In the genomic region with DNA sequence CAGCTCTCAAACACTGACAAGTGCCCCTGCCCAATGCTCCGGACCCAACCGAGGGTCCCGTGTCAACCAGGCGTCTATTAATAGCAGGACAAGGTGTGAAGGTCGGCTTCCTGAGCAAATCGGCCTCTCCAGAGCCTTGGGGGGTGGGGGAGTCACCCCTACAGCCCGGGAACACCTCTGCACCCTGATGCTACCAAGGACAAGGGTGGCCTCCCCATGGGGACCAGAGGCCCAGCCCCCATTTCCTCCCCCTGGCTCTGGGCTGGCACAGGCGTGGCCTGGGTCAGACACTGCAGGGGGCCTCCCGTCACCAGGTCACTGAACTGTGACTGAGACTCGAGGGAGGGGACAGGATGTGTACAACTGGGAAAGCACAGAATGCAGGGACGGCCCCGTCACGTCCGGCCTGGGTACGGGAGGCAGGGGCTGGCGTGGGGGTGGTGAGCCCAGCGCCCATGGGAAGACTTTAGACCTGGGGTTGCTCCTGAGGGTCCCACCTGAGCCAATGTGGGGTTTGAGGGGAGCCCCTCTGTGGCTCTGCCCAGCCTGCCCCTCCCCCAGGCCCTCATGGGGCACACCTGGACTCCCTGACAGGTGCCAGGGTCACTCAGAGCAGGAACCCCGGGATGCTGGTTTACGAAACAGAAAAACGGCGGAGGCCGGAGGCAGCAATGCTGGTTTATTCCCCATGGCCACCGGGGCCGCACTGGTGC, we compare ENCODE assay signal across 1 cellular context.
A peak's percentile ranks its signal among the peaks of the same experiment; 100 is the strongest.
TF ChIP-seq lines count a peak whose summit lies in the region.

No MANE protein-coding gene starts in this region.

TF ChIP-seq in HepG2, 621 proteins besides CTCF, POLR2A, EP300 and RAD21 (continued from another document):
- TF ChIP-seq, protein P1, sequence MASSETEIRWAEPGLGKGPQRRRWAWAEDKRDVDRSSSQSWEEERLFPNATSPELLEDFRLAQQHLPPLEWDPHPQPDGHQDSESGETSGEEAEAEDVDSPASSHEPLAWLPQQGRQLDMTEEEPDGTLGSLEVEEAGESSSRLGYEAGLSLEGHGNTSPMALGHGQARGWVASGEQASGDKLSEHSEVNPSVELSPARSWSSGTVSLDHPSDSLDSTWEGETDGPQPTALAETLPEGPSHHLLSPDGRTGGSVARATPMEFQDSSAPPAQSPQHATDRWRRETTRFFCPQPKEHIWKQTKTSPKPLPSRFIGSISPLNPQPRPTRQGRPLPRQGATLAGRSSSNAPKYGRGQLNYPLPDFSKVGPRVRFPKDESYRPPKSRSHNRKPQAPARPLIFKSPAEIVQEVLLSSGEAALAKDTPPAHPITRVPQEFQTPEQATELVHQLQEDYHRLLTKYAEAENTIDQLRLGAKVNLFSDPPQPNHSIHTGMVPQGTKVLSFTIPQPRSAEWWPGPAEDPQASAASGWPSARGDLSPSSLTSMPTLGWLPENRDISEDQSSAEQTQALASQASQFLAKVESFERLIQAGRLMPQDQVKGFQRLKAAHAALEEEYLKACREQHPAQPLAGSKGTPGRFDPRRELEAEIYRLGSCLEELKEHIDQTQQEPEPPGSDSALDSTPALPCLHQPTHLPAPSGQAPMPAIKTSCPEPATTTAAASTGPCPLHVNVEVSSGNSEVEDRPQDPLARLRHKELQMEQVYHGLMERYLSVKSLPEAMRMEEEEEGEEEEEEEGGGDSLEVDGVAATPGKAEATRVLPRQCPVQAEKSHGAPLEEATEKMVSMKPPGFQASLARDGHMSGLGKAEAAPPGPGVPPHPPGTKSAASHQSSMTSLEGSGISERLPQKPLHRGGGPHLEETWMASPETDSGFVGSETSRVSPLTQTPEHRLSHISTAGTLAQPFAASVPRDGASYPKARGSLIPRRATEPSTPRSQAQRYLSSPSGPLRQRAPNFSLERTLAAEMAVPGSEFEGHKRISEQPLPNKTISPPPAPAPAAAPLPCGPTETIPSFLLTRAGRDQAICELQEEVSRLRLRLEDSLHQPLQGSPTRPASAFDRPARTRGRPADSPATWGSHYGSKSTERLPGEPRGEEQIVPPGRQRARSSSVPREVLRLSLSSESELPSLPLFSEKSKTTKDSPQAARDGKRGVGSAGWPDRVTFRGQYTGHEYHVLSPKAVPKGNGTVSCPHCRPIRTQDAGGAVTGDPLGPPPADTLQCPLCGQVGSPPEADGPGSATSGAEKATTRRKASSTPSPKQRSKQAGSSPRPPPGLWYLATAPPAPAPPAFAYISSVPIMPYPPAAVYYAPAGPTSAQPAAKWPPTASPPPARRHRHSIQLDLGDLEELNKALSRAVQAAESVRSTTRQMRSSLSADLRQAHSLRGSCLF (CRISPR knock-in tag; IDR thresholded peaks at IDR 0.05; ENCODE audit: borderline replicate concordance), result no peak
- TF ChIP-seq MLX (CRISPR knock-in tag; IDR thresholded peaks at IDR 0.05), result peak; percentile 79
- TF ChIP-seq, protein P2, sequence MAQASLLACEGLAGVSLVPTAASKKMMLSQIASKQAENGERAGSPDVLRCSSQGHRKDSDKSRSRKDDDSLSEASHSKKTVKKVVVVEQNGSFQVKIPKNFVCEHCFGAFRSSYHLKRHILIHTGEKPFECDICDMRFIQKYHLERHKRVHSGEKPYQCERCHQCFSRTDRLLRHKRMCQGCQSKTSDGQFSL (CRISPR knock-in tag; IDR thresholded peaks at IDR 0.05), result peak; percentile 10; the same call in 1 of the 2 replicates
- TF ChIP-seq NR1H2 (CRISPR knock-in tag; IDR thresholded peaks at IDR 0.05; ENCODE audit: borderline replicate concordance, low read depth), result no peak
- no peak; the same call in 1 of the 2 replicates for TF ChIP-seq RARG (CRISPR knock-in tag; IDR thresholded peaks at IDR 0.05; ENCODE audit: low read depth)
- TF ChIP-seq ZNF720 (CRISPR knock-in tag; IDR thresholded peaks at IDR 0.05), result peak; percentile 63; the same call in 1 of the 2 replicates
- TF ChIP-seq ZBTB25 (CRISPR knock-in tag; IDR thresholded peaks at IDR 0.05), result peak; percentile 90
- TF ChIP-seq NCOR1 (IDR thresholded peaks at IDR 0.05; ENCODE audit: borderline replicate concordance, low read length), result peak; percentile 50; the same call in 1 of the 2 replicates
- peak; percentile 42 for TF ChIP-seq ZNF607 (CRISPR knock-in tag; IDR thresholded peaks at IDR 0.05; ENCODE audit: borderline replicate concordance)
- peak; percentile 58; the same call in 1 of the 2 replicates for TF ChIP-seq SIN3B (IDR thresholded peaks at IDR 0.05; ENCODE audit: low read length)
- TF ChIP-seq ZNF841 (CRISPR knock-in tag; IDR thresholded peaks at IDR 0.05; ENCODE audit: borderline replicate concordance), result no peak
- TF ChIP-seq NFRKB (IDR thresholded peaks at IDR 0.05), result no peak
- TF ChIP-seq, protein P3, sequence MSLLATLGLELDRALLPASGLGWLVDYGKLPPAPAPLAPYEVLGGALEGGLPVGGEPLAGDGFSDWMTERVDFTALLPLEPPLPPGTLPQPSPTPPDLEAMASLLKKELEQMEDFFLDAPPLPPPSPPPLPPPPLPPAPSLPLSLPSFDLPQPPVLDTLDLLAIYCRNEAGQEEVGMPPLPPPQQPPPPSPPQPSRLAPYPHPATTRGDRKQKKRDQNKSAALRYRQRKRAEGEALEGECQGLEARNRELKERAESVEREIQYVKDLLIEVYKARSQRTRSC (CRISPR knock-in tag; IDR thresholded peaks at IDR 0.05; ENCODE audit: low read depth), result no peak
- TF ChIP-seq, protein P4, sequence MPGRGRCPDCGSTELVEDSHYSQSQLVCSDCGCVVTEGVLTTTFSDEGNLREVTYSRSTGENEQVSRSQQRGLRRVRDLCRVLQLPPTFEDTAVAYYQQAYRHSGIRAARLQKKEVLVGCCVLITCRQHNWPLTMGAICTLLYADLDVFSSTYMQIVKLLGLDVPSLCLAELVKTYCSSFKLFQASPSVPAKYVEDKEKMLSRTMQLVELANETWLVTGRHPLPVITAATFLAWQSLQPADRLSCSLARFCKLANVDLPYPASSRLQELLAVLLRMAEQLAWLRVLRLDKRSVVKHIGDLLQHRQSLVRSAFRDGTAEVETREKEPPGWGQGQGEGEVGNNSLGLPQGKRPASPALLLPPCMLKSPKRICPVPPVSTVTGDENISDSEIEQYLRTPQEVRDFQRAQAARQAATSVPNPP (CRISPR knock-in tag; IDR thresholded peaks at IDR 0.05), result peak; percentile 69; the same call in 1 of the 2 replicates
- TF ChIP-seq MED8 (CRISPR knock-in tag; IDR thresholded peaks at IDR 0.05; ENCODE audit: insufficient replicate concordance), result no peak
- no peak for TF ChIP-seq MIXL1 (CRISPR knock-in tag; IDR thresholded peaks at IDR 0.05)
- peak; percentile 77 for TF ChIP-seq ZKSCAN8 (CRISPR knock-in tag; IDR thresholded peaks at IDR 0.05; ENCODE audit: borderline replicate concordance)
- 0 out of 2 replicates have a peak, but pooled peaks have one; percentile 21 for TF ChIP-seq ZNF468 (CRISPR knock-in tag; IDR thresholded peaks at IDR 0.05)
- TF ChIP-seq KLF13 (CRISPR knock-in tag; IDR thresholded peaks at IDR 0.05), result peak; percentile 86; the same call in 1 of the 2 replicates
- no peak for TF ChIP-seq DBP (CRISPR knock-in tag; IDR thresholded peaks at IDR 0.05; ENCODE audit: not compliant biosample characterization)
- TF ChIP-seq, protein P5, sequence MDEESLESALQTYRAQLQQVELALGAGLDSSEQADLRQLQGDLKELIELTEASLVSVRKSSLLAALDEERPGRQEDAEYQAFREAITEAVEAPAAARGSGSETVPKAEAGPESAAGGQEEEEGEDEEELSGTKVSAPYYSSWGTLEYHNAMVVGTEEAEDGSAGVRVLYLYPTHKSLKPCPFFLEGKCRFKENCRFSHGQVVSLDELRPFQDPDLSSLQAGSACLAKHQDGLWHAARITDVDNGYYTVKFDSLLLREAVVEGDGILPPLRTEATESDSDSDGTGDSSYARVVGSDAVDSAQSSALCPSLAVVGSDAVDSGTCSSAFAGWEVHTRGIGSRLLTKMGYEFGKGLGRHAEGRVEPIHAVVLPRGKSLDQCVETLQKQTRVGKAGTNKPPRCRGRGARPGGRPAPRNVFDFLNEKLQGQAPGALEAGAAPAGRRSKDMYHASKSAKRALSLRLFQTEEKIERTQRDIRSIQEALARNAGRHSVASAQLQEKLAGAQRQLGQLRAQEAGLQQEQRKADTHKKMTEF (CRISPR knock-in tag; IDR thresholded peaks at IDR 0.05), result peak; percentile 94
- no peak for TF ChIP-seq YEATS4 (CRISPR knock-in tag; IDR thresholded peaks at IDR 0.05; ENCODE audit: borderline replicate concordance)
- TF ChIP-seq ARNT (IDR thresholded peaks at IDR 0.05), result no peak
- TF ChIP-seq ZNF652 (CRISPR knock-in tag; IDR thresholded peaks at IDR 0.05; ENCODE audit: borderline replicate concordance, low read depth), result no peak
- TF ChIP-seq HOXA3 (CRISPR knock-in tag; IDR thresholded peaks at IDR 0.05), result peak; percentile 82; the same call in 1 of the 2 replicates
- peak; percentile 68; the same call in 1 of the 2 replicates for TF ChIP-seq ZBTB2 (CRISPR knock-in tag; IDR thresholded peaks at IDR 0.05; ENCODE audit: low read depth)
- TF ChIP-seq, protein P6, sequence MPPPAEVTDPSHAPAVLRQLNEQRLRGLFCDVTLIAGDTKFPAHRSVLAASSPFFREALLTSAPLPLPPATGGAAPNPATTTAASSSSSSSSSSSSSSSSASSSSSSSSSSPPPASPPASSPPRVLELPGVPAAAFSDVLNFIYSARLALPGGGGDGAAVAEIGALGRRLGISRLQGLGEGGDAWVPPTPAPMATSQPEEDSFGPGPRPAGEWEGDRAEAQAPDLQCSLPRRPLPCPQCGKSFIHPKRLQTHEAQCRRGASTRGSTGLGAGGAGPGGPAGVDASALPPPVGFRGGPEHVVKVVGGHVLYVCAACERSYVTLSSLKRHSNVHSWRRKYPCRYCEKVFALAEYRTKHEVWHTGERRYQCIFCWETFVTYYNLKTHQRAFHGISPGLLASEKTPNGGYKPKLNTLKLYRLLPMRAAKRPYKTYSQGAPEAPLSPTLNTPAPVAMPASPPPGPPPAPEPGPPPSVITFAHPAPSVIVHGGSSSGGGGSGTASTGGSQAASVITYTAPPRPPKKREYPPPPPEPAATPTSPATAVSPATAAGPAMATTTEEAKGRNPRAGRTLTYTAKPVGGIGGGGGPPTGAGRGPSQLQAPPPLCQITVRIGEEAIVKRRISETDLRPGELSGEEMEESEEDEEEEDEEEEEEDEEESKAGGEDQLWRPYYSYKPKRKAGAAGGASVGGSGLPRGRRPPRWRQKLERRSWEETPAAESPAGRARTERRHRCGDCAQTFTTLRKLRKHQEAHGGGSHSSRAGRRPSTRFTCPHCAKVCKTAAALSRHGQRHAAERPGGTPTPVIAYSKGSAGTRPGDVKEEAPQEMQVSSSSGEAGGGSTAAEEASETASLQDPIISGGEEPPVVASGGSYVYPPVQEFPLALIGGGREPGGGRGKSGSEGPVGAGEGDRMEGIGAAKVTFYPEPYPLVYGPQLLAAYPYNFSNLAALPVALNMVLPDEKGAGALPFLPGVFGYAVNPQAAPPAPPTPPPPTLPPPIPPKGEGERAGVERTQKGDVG (CRISPR knock-in tag; IDR thresholded peaks at IDR 0.05; ENCODE audit: borderline replicate concordance), result no peak; the same call in 1 of the 2 replicates
- peak; percentile 66 for TF ChIP-seq POGZ (CRISPR knock-in tag; IDR thresholded peaks at IDR 0.05)
- 0 out of 2 replicates have a peak, but pooled peaks have one; percentile 69 for TF ChIP-seq STAT5B (CRISPR knock-in tag; IDR thresholded peaks at IDR 0.05)
- TF ChIP-seq, protein P7, sequence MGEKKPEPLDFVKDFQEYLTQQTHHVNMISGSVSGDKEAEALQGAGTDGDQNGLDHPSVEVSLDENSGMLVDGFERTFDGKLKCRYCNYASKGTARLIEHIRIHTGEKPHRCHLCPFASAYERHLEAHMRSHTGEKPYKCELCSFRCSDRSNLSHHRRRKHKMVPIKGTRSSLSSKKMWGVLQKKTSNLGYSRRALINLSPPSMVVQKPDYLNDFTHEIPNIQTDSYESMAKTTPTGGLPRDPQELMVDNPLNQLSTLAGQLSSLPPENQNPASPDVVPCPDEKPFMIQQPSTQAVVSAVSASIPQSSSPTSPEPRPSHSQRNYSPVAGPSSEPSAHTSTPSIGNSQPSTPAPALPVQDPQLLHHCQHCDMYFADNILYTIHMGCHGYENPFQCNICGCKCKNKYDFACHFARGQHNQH (CRISPR knock-in tag; IDR thresholded peaks at IDR 0.05), result peak; percentile 95
- peak; percentile 85 for TF ChIP-seq ASH2L (IDR thresholded peaks at IDR 0.05; ENCODE audit: insufficient read length, low read depth, low read length)
TF ChIP-seq in HepG2: peak in this region for 325.
